In the genomic region with DNA sequence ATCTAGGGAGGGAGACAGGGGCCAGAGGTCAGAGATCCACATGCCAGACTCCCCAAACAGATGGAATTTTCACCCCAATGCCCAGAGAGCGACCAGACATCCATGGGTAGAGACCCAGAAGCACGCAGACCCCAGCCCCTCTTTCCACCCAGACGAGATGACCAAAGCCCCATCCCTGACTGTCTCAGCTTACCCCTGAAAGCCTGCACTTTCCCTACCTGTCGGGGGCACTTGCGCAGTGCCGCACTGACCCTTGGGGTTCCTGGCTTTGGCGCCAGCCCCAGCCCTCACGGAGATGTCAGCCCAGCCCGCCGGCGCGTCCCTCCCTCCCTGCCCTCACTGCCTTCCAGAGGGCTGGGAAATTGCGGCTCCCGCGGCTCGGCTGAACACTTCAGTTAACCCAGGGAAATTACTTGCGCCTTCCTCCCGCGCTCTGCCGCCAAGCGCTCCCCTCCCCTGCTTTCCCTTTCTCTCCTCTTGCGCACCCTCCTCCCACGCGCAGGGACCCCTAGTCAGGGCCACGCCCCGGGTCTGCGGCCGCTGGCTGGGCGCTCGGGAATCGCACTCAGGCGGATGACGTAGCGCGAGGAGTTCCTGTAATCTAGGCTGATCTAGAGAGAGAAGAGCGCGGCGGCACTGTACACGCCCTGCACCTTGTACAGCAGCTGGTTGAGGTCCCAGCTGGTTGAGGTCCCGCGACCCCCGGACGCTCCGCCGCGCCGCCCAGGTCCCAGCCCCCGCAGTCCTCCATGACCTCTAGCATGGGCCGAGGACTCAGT, we compare ENCODE assay signal across 8 cellular contexts. TPM values are rescaled to one million over a fixed set of nuclear protein-coding genes. Genes with fewer than 3 reads are reported as not detected.
DNase-seq lines count a peak whose midpoint lies in the region; ATAC-seq and TF ChIP-seq lines count a peak whose summit lies in the region.

No MANE protein-coding gene starts in this region.

- H3K4me3 Mint-ChIP-seq in Calu3 (ENCODE audit: low read depth, unreplicated experiment): peak overlapping the region; percentile 79

- DNase-seq in Calu3 (peak; percentile 43), NCI-H1105 treated with DMSO at 0.1 percent for 48 hours (lab: John Stamatoyannopoulos, UW) (peak; percentile 73), dermis blood vessel endothelial cell (peak; percentile 20), omental fat pad (ENCODE audit: low spot score) (no peak), DMS153 treated with DMSO at 0.1 percent for 48 hours (lab: John Stamatoyannopoulos, UW; ENCODE audit: unreplicated experiment) (no peak), NCI-H1092 treated with DMSO at 0.1 percent for 48 hours (lab: John Stamatoyannopoulos, UW) (no peak)

- no peak overlapping the region for H3K27ac Mint-ChIP-seq in Calu3 (ENCODE audit: unreplicated experiment)

- H3K27me3 Mint-ChIP-seq in Calu3 (ENCODE audit: unreplicated experiment): peaks cover 41% of the 10 kb centered on the region

- CTCF ChIA-PET in Calu3 (lab: Charles Lee): interaction anchor here (0.6 kb wide), 1 partner anchor 735 kb away, joined by 6 read pairs; no protein-coding TSS in a partner anchor

- TF ChIP-seq CTCF in Calu3 (IDR thresholded peaks at IDR 0.05; ENCODE audit: unreplicated experiment) (no peak), omental fat pad (IDR thresholded peaks at IDR 0.05) (no peak)

- no TSS peak for BruUV-seq in Calu3 (replicated peaks; lab: Mats Ljungman, UMichigan)

- peaks cover 7% of the 10 kb centered on the region for H3K36me3 Mint-ChIP-seq in Calu3 (ENCODE audit: insufficient read depth, unreplicated experiment)

- intact Hi-C loops in Calu3 (cut with micrococcal nuclease; ENCODE audit: unreplicated experiment): no loop called here

- ATAC-seq in omental fat pad (ENCODE audit: low FRiP score) (peak; percentile 12), GM21576 (IDR thresholded peaks at IDR 0.05; ENCODE audit: unreplicated experiment) (no peak), GM21381 (IDR thresholded peaks at IDR 0.05; ENCODE audit: unreplicated experiment) (no peak)

- H3K4me1 Mint-ChIP-seq in Calu3 (ENCODE audit: low read depth, unreplicated experiment): peaks cover 32% of the 10 kb centered on the region

- peaks cover 7% of the 10 kb centered on the region for H3K9me3 Mint-ChIP-seq in Calu3 (ENCODE audit: low read depth, unreplicated experiment)

RNA-seq across cellular contexts. Expression of a gene that starts 12.0 kb away (rescaled TPM):
- total RNA-seq in Calu3 (2022) (not detected in 2 replicates), dermis blood vessel endothelial cell (0.05 TPM in 1 of 2 replicates, not detected in the other), omental fat pad (not detected)

RNA-seq across cellular contexts. Expression of a gene that starts 37.3 kb away (rescaled TPM):
- total RNA-seq in Calu3 (2022) (not detected in 2 replicates), dermis blood vessel endothelial cell (not detected in 2 replicates), omental fat pad (not detected)

RNA-seq across cellular contexts. Expression of a gene that starts 40.1 kb away (rescaled TPM):
- total RNA-seq in Calu3 (2022): not detected in 2 replicates
- total RNA-seq in dermis blood vessel endothelial cell: not detected in 2 replicates
- not detected for total RNA-seq in omental fat pad

Comparison
In these comparisons a context has a peak if more than half of its experiments do, and no peak if none do; other contexts are left out.
1. DNase-seq: peak in Calu3 (single experiment), NCI-H1105 treated with DMSO at 0.1 percent for 48 hours (single experiment) and dermis blood vessel endothelial cell (single experiment); none in omental fat pad (single experiment), DMS153 treated with DMSO at 0.1 percent for 48 hours (single experiment) and NCI-H1092 treated with DMSO at 0.1 percent for 48 hours (single experiment).